In the genomic region with DNA sequence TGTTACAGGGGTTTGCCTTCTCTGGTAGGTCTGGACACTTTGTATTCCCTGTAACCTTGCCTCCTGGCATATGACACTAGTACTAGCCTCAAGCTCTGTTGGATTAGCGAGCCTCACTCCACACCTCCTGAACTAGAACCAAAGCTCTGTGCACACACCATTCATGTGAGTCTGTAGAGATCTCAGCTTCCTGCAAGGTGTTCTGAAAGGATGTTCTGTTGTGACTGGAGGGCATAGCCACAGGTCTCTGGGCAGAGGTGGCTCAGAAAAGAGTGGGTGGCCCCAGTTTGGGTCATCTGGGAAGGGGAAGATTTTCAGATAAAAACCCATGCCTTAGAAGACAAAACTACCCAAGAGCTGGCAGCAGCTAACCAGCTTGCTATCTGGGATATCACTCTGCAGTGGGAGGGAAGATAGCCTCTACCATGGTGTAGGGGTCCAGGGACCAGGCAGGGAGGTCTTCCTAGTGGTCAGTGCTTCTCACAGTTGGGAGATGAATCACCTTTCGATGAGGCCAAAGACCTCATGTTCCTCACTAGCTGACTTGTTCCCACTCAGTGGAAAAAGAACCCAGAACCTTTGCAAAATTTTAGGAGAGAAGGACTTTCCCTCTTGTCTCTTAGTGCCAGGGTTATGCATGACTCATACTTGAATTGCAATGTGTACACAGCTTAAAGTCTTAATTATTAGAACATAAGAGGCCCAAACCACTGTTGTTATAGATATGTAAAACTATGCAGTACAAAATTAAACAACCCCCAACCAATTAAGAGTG, we compare ENCODE assay signal across 20 cellular contexts. TPM values are rescaled to one million over a fixed set of nuclear protein-coding genes. Genes with fewer than 3 reads are reported as not detected.
A peak's percentile ranks its signal among the peaks of the same experiment; 100 is the strongest.
DNase-seq lines count a peak whose midpoint lies in the region; FAIRE-seq and TF ChIP-seq lines count a peak whose summit lies in the region.
"Had no signal": no experiment of that assay in that cellular context is flagged by ENCODE, and none has a peak within 500 bp of the region (broad histone marks: within the 10 kb centered on the region; RNA-seq: fewer than 3 reads in every experiment).

No MANE protein-coding gene starts in this region.

- FAIRE-seq in bronchial epithelial cell (lab: Jason Lieb, UNC): peak; percentile 36
- FAIRE-seq: GM12891, TTC549 had no signal

- DNase-seq in EH (ENCODE audit: low read depth) (peak; percentile 24), M059J (ENCODE audit: low read depth) (peak; percentile 51), bronchial epithelial cell (ENCODE audit: low read depth) (peak; percentile 70), islet precursor cell (peak; percentile 27), GM20000 (ENCODE audit: low spot score) (no peak), amniotic stem cell (lab: John Stamatoyannopoulos, UW) (no peak), nucleus accumbens (lab: John Stamatoyannopoulos, UW) (no peak), NK-92 (lab: John Stamatoyannopoulos, UW; ENCODE audit: unreplicated experiment) (no peak)
- DNase-seq: activated effector memory CD4-positive, alpha-beta T cell treated with Interleukin-2 at 50 U/mL for 16 hours; naive thymus-derived CD8-positive, alpha-beta T cell; NCI-H774; PC-9; spleen had no signal

- no peaks in the 10 kb centered on the region for H3K27me3 ChIP-seq in bronchial epithelial cell (ENCODE audit: control insufficient read depth, insufficient read depth, low read length)
- H3K27me3 ChIP-seq: tibial nerve had no signal

- no peak overlapping the region for H3K4me3 ChIP-seq in bronchial epithelial cell (ENCODE audit: low read depth, low read length)
- H3K4me3 ChIP-seq: coronary artery, GM23338, PC-9, spleen, tibial nerve had no signal

- no peak for TF ChIP-seq CTCF in bronchial epithelial cell (IDR thresholded peaks at IDR 0.05; ENCODE audit: insufficient read depth, low read length, severe bottlenecking)
- TF ChIP-seq CTCF in GM20000 (IDR thresholded peaks at IDR 0.05; ENCODE audit: extremely low read depth, missing control alignments): no peak

- H3K36me3 ChIP-seq in bronchial epithelial cell (ENCODE audit: control insufficient read depth, insufficient read depth, low read length): no peaks in the 10 kb centered on the region
- H3K36me3 ChIP-seq: spleen, tibial nerve had no signal

RNA-seq across cellular contexts. Expression of a gene that starts 41.4 kb away (rescaled TPM):
- total RNA-seq in M059J (2014; rRNA removed; shearing (Covaris generic)): 379 and 414 TPM in 2 replicates
- total RNA-seq in bronchial epithelial cell: 14.2 and 24.2 TPM in 2 replicates
- total RNA-seq: G401, progenitor cell of endocrine pancreas had no signal

Comparison
In these comparisons a context has a peak if more than half of its experiments do, and no peak if none do; other contexts are left out.
1. DNase-seq: peak in EH (single experiment), M059J (single experiment), bronchial epithelial cell (single experiment) and islet precursor cell (single experiment); none in GM20000 (single experiment), amniotic stem cell (single experiment), nucleus accumbens (0 of 56) and NK-92 (single experiment).
2. RNA of a gene that starts 41.4 kb away (total RNA-seq): 379 to 414 TPM in M059J; 14.2 to 24.2 TPM in bronchial epithelial cell; every median in the first group is over 10 times any median in the second.